13 cellular contexts compared by ENCODE assay signal in genomic region chr6:112155900-112156299, GRCh38.
DNase-seq lines count a peak whose midpoint lies in the region; TF ChIP-seq lines count a peak whose summit lies in the region.
"Had no signal": no experiment of that assay in that cellular context is flagged by ENCODE, and none has a peak within 500 bp of the region (broad histone marks: within the 10 kb centered on the region; RNA-seq: fewer than 3 reads in every experiment).

No MANE protein-coding gene starts in this region.

- no peaks in the 10 kb centered on the region for H3K79me2 ChIP-seq in PC-9 (ENCODE audit: low read depth)

- peaks cover 91% of the 10 kb centered on the region for H3K36me3 ChIP-seq in PC-9 (ENCODE audit: low read depth)
- peaks cover 4 to 79% (median 13%) of the 10 kb centered on the region in 4 donors for H3K36me3 ChIP-seq in sigmoid colon
- H3K36me3 ChIP-seq in tibial artery: peaks cover 10 to 51% (median 29%) of the 10 kb centered on the region in 3 donors
- H3K36me3 ChIP-seq: ovary, SJCRH30 had no signal

- 0 out of 2 replicates have a peak, but pooled peaks cover 10% of the 10 kb centered on the region for H4K20me1 ChIP-seq in PC-9 (ENCODE audit: insufficient read depth)

- H3K4me2 ChIP-seq in PC-9: no peak overlapping the region

- TF ChIP-seq EP300 in sigmoid colon (IDR thresholded peaks at IDR 0.05): no peak

- no peak for TF ChIP-seq POLR2A in sigmoid colon (IDR thresholded peaks at IDR 0.05)

- intact Hi-C loops in PC-9 (cut with micrococcal nuclease; ENCODE audit: unreplicated experiment) (no loop called here), sigmoid colon (cut with DNase I) (no loop called here), tibial artery (cut with DNase I; ENCODE audit: low total_unique reads) (no loop called here)

- no peak overlapping the region for H2AFZ ChIP-seq in PC-9

- H3K9me2 ChIP-seq in PC-9 (ENCODE audit: insufficient read depth): no peaks in the 10 kb centered on the region

- DNase-seq in ELR (ENCODE audit: low read depth) (peak; percentile 38), PC-9 (no peak), glomerular endothelial cell (ENCODE audit: extremely low read depth, low read depth, low spot score) (peak; percentile 22), sigmoid colon (no peak), tibial artery (no peak), NOMO-1 (lab: John Stamatoyannopoulos, UW; ENCODE audit: unreplicated experiment in 2 of 2) (no peak), amygdala (lab: John Stamatoyannopoulos, UW) (no peak), RKO (ENCODE audit: low spot score) (no peak)
- DNase-seq: activated CD4-positive, alpha-beta T cell treated with anti-CD3 and anti-CD28 coated beads, Interleukin-2, amount 50 U/mL, for 4 hours; cortex of kidney; NCI-H2029 treated with DMSO at 0.1 percent for 48 hours; ovary; SJCRH30 had no signal

- H3K4me3 ChIP-seq in PC-9: no peak overlapping the region
- no peak overlapping the region for H3K4me3 ChIP-seq in sigmoid colon
- no peak overlapping the region for H3K4me3 ChIP-seq in tibial artery
- H3K4me3 ChIP-seq: ovary, SJCRH30 had no signal

- POLR2A ChIA-PET in PC-9 (lab: Charles Lee; ENCODE audit: unreplicated experiment): no interaction called here

- H3K27me3 ChIP-seq in PC-9 (ENCODE audit: insufficient read depth, low read depth) (no peaks in the 10 kb centered on the region), sigmoid colon (no peaks in the 10 kb centered on the region), tibial artery (no peaks in the 10 kb centered on the region)
- H3K27me3 ChIP-seq: ovary, SJCRH30 had no signal

- CTCF ChIA-PET in PC-9 (lab: Charles Lee): no interaction called here

- WGBS in sigmoid colon, 2 donors: 58 to 61% methylated on average over 3 of the region's 3 CpGs

- BruUV-seq in PC-9 (replicated peaks; lab: Mats Ljungman, UMichigan): no TSS peak

- peaks cover 59% of the 10 kb centered on the region for H3F3A ChIP-seq in PC-9 (ENCODE audit: insufficient read depth, low read depth)

- H3K27ac ChIP-seq in PC-9 (peak overlapping the region; percentile 70), sigmoid colon (peak overlapping the region; percentile 40 to 74 (median 66)), tibial artery (peak overlapping the region in 1 of 2 donors; percentile 44)
- H3K27ac ChIP-seq: ovary, SJCRH30 had no signal

- H3K9me3 ChIP-seq in PC-9 (ENCODE audit: insufficient read depth, low read depth) (no peaks in the 10 kb centered on the region), sigmoid colon (no peaks in the 10 kb centered on the region), tibial artery (no peaks in the 10 kb centered on the region)
- H3K9me3 ChIP-seq: ovary, SJCRH30 had no signal

- TF ChIP-seq CTCF in PC-9 (conservative IDR thresholded peaks at IDR 0.05) (no peak), sigmoid colon (IDR thresholded peaks at IDR 0.05) (no peak), tibial artery (IDR thresholded peaks at IDR 0.05) (no peak)

- H3K4me1 ChIP-seq in PC-9 (replicated peaks; ENCODE audit: insufficient read depth) (peaks cover 11% of the 10 kb centered on the region), sigmoid colon (peaks cover 0 to 24% (median 20%) of the 10 kb centered on the region in 4 donors), tibial artery (peaks cover 0 to 18% (median 0%) of the 10 kb centered on the region in 4 donors)

Comparison
In these comparisons a context has a peak if more than half of its experiments do, and no peak if none do; other contexts are left out.
1. DNase-seq: peak in ELR (single experiment) and glomerular endothelial cell (single experiment); none in PC-9 (0 of 2), sigmoid colon (single experiment), tibial artery (0 of 2), NOMO-1 (0 of 2), amygdala (0 of 56) and RKO (single experiment).